ENCODE assay signal across 8 cellular contexts in genomic region chr3:112302881-112303761, GRCh38. TPM values are rescaled to one million over a fixed set of nuclear protein-coding genes. Genes with fewer than 3 reads are reported as not detected.
DNase-seq lines count a peak whose midpoint lies in the region; ATAC-seq and TF ChIP-seq lines count a peak whose summit lies in the region.

No MANE protein-coding gene starts in this region.

- peaks cover 8% of the 10 kb centered on the region for H3K4me1 Mint-ChIP-seq in CD4-positive, alpha-beta T cell (ENCODE audit: low read depth)
- H3K4me1 Mint-ChIP-seq in memory B cell = peaks cover 8% of the 10 kb centered on the region

- H4K20me1 ChIP-seq in mammary epithelial cell (ENCODE audit: insufficient read depth, low read length) = no peaks in the 10 kb centered on the region

- H3K4me3 Mint-ChIP-seq in CD4-positive, alpha-beta T cell = no peak overlapping the region
- H3K4me3 Mint-ChIP-seq in memory B cell = no peak overlapping the region

- dilution Hi-C loops in mammary epithelial cell (cut with HindIII; ENCODE audit: low sequenced_read_pairs) = no loop called here

- peaks cover 9% of the 10 kb centered on the region for H3K4me1 ChIP-seq in mammary epithelial cell (ENCODE audit: insufficient read depth, low read length)

- peak overlapping the region; percentile 38 for H3K4me2 ChIP-seq in mammary epithelial cell (ENCODE audit: insufficient read depth, low read depth, low read length)

- CTCF ChIA-PET in CD4-positive, alpha-beta T cell (lab: Charles Lee) = interaction anchor here (2.3 kb wide), 1 partner anchor 10 kb away, joined by 10 read pairs; the partner anchor contains the start of gene SLC9C1
- CTCF ChIA-PET in mammary epithelial cell (lab: Charles Lee; ENCODE audit: low non-redundant PET) = no interaction called here

- H3K36me3 Mint-ChIP-seq in CD4-positive, alpha-beta T cell (ENCODE audit: low read depth) = no peaks in the 10 kb centered on the region
- H3K36me3 Mint-ChIP-seq in memory B cell = no peaks in the 10 kb centered on the region

- peak in 1 of 10 experiments; percentile 6 for DNase-seq in CD4-positive, alpha-beta T cell
- DNase-seq in mammary epithelial cell = no peak
- DNase-seq in memory B cell (ENCODE audit: low spot score in 2 of 2) = no peak
- DNase-seq in AML-193 (lab: John Stamatoyannopoulos, UW) = no peak
- DNase-seq in NCI-H748 (lab: John Stamatoyannopoulos, UW; ENCODE audit: unreplicated experiment) = no peak
- DNase-seq in activated effector memory CD4-positive, alpha-beta T cell treated with Interleukin-2 at 50 U/mL for 16 hours = no peak
- DNase-seq in DMS53 (lab: John Stamatoyannopoulos, UW) = no peak

- H3K27me3 ChIP-seq in CD4-positive, alpha-beta T cell (ENCODE audit: control insufficient read depth, insufficient read depth, low read length) = no peaks in the 10 kb centered on the region
- no peaks in the 10 kb centered on the region for H3K27me3 ChIP-seq in mammary epithelial cell (ENCODE audit: insufficient read depth, low read length)

- TF ChIP-seq CTCF in CD4-positive, alpha-beta T cell (IDR thresholded peaks at IDR 0.05) = no peak
- no peak for TF ChIP-seq CTCF in mammary epithelial cell (conservative IDR thresholded peaks at IDR 0.05 in 1 of 2, IDR thresholded peaks at IDR 0.05 in 1 of 2; ENCODE audit: extremely low read depth in 1 of 2, insufficient read depth in 1 of 2, low read depth in 1 of 2, low read length in 2 of 2)

- ATAC-seq in CD4-positive, alpha-beta T cell (ENCODE audit: poor library complexity) = peak; percentile 43
- ATAC-seq in HG02938 (IDR thresholded peaks at IDR 0.05; ENCODE audit: unreplicated experiment) = peak; percentile 20
- peak; percentile 17 for ATAC-seq in memory B cell (ENCODE audit: low read depth)

- H3K9ac ChIP-seq in mammary epithelial cell (ENCODE audit: insufficient read depth, low read length) = no peak overlapping the region

- H3K36me3 ChIP-seq in mammary epithelial cell (ENCODE audit: insufficient read depth, low read length) = no peaks in the 10 kb centered on the region

- no peaks in the 10 kb centered on the region for H3K27me3 Mint-ChIP-seq in CD4-positive, alpha-beta T cell
- H3K27me3 Mint-ChIP-seq in memory B cell = no peaks in the 10 kb centered on the region

- no peaks in the 10 kb centered on the region for H3K79me2 ChIP-seq in mammary epithelial cell (ENCODE audit: insufficient read depth, low read length)

- H3K4me3 ChIP-seq in mammary epithelial cell (replicated peaks in 1 of 3; ENCODE audit: insufficient read depth in 1 of 3, low read depth in 2 of 3, low read length in 3 of 3) = no peak overlapping the region

- POLR2A ChIA-PET in CD4-positive, alpha-beta T cell (lab: Charles Lee) = interaction anchor here (0.7 to 2.9 kb wide), 13 partner anchors 7 to 259 kb away, joined by 3 to 14 read pairs (median 3); partner anchors contain the start of genes ATG3, BTLA, CD200 and SLC35A5

- in situ Hi-C loops in mammary epithelial cell (cut with MboI; ENCODE audit: low sequenced_read_pairs in 2 of 2) = no loop called here

- no peak overlapping the region for H3K27ac Mint-ChIP-seq in CD4-positive, alpha-beta T cell
- H3K27ac Mint-ChIP-seq in memory B cell = no peak overlapping the region

- BruUV-seq in mammary epithelial cell (replicated peaks; lab: Mats Ljungman, UMichigan) = no TSS peak

- WGBS in mammary epithelial cell (ENCODE audit: low coverage, missing lambda C conversion rate) = 14% methylated on average over 9 of the region's 12 CpGs

- H3K9me3 Mint-ChIP-seq in CD4-positive, alpha-beta T cell = no peaks in the 10 kb centered on the region
- no peaks in the 10 kb centered on the region for H3K9me3 Mint-ChIP-seq in memory B cell

- no peaks in the 10 kb centered on the region for H3K9me3 ChIP-seq in CD4-positive, alpha-beta T cell (ENCODE audit: control insufficient read depth, low read length)
- no peaks in the 10 kb centered on the region for H3K9me3 ChIP-seq in mammary epithelial cell (replicated peaks; ENCODE audit: insufficient read depth, low read length)

- H3K27ac ChIP-seq in CD4-positive, alpha-beta T cell (ENCODE audit: low read depth, low read length) = no peak overlapping the region
- H3K27ac ChIP-seq in mammary epithelial cell (ENCODE audit: insufficient read depth, low read depth, low read length) = no peak overlapping the region

- peak overlapping the region; percentile 85 for H2AFZ ChIP-seq in mammary epithelial cell (ENCODE audit: low read depth, low read length)

- intact Hi-C loops in CD4-positive, alpha-beta T cell (cut with DNase I, micrococcal nuclease) = loop anchor here (5.0 to 10.0 kb wide), 2 partner anchors 168 to 181 kb away; partner anchors contain the start of gene GCSAM (in 1 of the 2)
- intact Hi-C loops in mammary epithelial cell (cut with micrococcal nuclease) = no loop called here

RNA-seq across cellular contexts. Expression of gene SLC9C1, which starts 9.1 kb away (rescaled TPM):
- not detected for total RNA-seq in CD4-positive, alpha-beta T cell
- 1 to 10 TPM in 1 of 2 donors, under 1 TPM in 1; 0.47 to 1.7 TPM for total RNA-seq in mammary epithelial cell
- not detected for polyA plus RNA-seq in mammary epithelial cell
- not detected for polyA minus RNA-seq in mammary epithelial cell

RNA-seq across cellular contexts. Expression of gene CD200, which starts 29.8 kb away (rescaled TPM):
- 1 to 10 TPM; 5.2 to 6.9 TPM for total RNA-seq in CD4-positive, alpha-beta T cell
- total RNA-seq in mammary epithelial cell = 10 to 100 TPM; 13.0 to 23.7 TPM
- 4.2 TPM for polyA plus RNA-seq in mammary epithelial cell
- not detected for polyA minus RNA-seq in mammary epithelial cell
